28 cellular contexts compared by ENCODE assay signal in the genomic region with DNA sequence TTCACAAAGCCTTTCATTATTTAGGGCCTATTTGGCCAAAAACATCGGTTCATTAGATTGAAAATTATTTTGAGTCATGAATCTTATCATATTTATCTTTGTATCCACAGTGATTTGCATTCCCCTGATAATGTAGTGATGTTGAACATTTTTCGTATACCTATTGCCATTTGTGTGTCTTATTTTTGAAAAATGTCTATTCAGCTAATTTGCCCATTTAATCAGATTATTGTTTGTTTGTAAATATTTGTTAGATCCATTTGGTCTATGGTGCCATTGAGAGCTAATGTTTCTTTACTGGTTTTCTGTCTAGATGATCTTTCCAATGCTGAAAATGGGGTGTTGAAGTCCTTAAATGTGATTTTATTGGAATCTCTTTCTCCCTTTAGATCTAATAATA.
"Had no signal": no experiment of that assay in that cellular context is flagged by ENCODE, and none has a peak within 500 bp of the region (broad histone marks: within the 10 kb centered on the region; RNA-seq: fewer than 3 reads in every experiment).

No MANE protein-coding gene starts in this region.

- H3K4me1 ChIP-seq: neural progenitor cell, parathyroid adenoma, psoas muscle, stomach, thyroid gland, tibial nerve, upper lobe of right lung, uterus had no signal

- H3K27me3 ChIP-seq: neural progenitor cell, ovary, stomach, thyroid gland, tibial nerve, upper lobe of right lung, uterus had no signal

- H3K36me3 Mint-ChIP-seq: naive thymus-derived CD4-positive, alpha-beta T cell; neural progenitor cell; stimulated activated effector memory CD8-positive, alpha-beta T cell treated with anti-CD3 and anti-CD28 coated beads, Interleukin-12 subunit alpha, Interleukin-12 subunit beta, amount 100 ng/mL, for 72 hours; stimulated activated naive B cell treated with anti-CD40 and anti-IgM and Interleukin-4, amounts not matched to agents 10 μg/mL and 1 μg/mL and 100 μg/mL, for 72 hours; type B pancreatic cell had no signal

- H3K36me3 ChIP-seq: neural progenitor cell, ovary, stomach, thoracic aorta, thyroid gland, tibial nerve, upper lobe of right lung, uterus had no signal

- H3K4me3 Mint-ChIP-seq: naive thymus-derived CD4-positive, alpha-beta T cell; natural killer cell; nephron; neural progenitor cell; stimulated activated effector memory CD8-positive, alpha-beta T cell treated with anti-CD3 and anti-CD28 coated beads, Interleukin-12 subunit alpha, Interleukin-12 subunit beta, amount 100 ng/mL, for 72 hours; stimulated activated naive B cell treated with anti-CD40 and anti-IgM and Interleukin-4, amounts not matched to agents 10 μg/mL and 1 μg/mL and 100 μg/mL, for 72 hours; stimulated activated naive CD8-positive, alpha-beta T cell treated with anti-CD3 and anti-CD28 coated beads, Interleukin-15, Interleukin-2, amounts not matched to agents 100 ng/mL and 50 ng/mL, for 24 hours; type B pancreatic cell had no signal

- H3K27ac Mint-ChIP-seq: naive thymus-derived CD4-positive, alpha-beta T cell; natural killer cell; nephron; neural progenitor cell; progenitor cell of endocrine pancreas; stimulated activated effector memory CD8-positive, alpha-beta T cell treated with anti-CD3 and anti-CD28 coated beads, Interleukin-12 subunit alpha, Interleukin-12 subunit beta, amount 100 ng/mL, for 72 hours; stimulated activated naive B cell treated with anti-CD40 and anti-IgM and Interleukin-4, amounts not matched to agents 10 μg/mL and 1 μg/mL and 100 μg/mL, for 72 hours; stimulated activated naive CD8-positive, alpha-beta T cell treated with anti-CD3 and anti-CD28 coated beads, Interleukin-15, Interleukin-2, amounts not matched to agents 100 ng/mL and 50 ng/mL, for 24 hours; type B pancreatic cell had no signal

- H3K4me3 ChIP-seq: neural progenitor cell, ovary, psoas muscle, skin epidermis, stomach, thoracic aorta, thyroid gland, tibial nerve, upper lobe of right lung, uterus had no signal

- H3K9ac ChIP-seq: neural progenitor cell, parathyroid adenoma had no signal

- H3K9me3 ChIP-seq: ovary, psoas muscle, thoracic aorta, thyroid gland, upper lobe of right lung, uterus had no signal

- H3K4me1 Mint-ChIP-seq: naive thymus-derived CD4-positive, alpha-beta T cell; natural killer cell; nephron; neural progenitor cell; stimulated activated effector memory CD8-positive, alpha-beta T cell treated with anti-CD3 and anti-CD28 coated beads, Interleukin-12 subunit alpha, Interleukin-12 subunit beta, amount 100 ng/mL, for 72 hours; stimulated activated naive B cell treated with anti-CD40 and anti-IgM and Interleukin-4, amounts not matched to agents 10 μg/mL and 1 μg/mL and 100 μg/mL, for 72 hours had no signal

- H3K27ac ChIP-seq: neural progenitor cell, ovary, parathyroid adenoma, psoas muscle, skin epidermis, stomach, thoracic aorta, thyroid gland, tibial nerve, upper lobe of right lung, uterus had no signal

- H3K79me2 ChIP-seq: parathyroid adenoma had no signal

- DNase-seq: naive thymus-derived CD4-positive, alpha-beta T cell; natural killer cell; occipital lobe; ovary; posterior cingulate gyrus; psoas muscle; right cardiac atrium; stimulated activated CD4-positive, alpha-beta T cell treated with anti-CD3 and anti-CD28 coated beads, Interleukin-15, amount 100 ng/mL, for 24 hours; stimulated activated CD4-positive, alpha-beta T cell treated with anti-CD3 and anti-CD28 coated beads, Interleukin-2, amount 100 ng/mL, for 24 hours; stimulated activated CD4-positive, alpha-beta T cell treated with anti-CD3 and anti-CD28 coated beads, Interleukin-2, amount 100 ng/mL, for 48 hours; stimulated activated CD4-positive, alpha-beta T cell treated with anti-CD3 and anti-CD28 coated beads, Interleukin-4, amount 100 ng/mL, for 24 hours; stimulated activated naive B cell treated with anti-CD40 and anti-IgM and Interleukin-4, amounts not matched to agents 10 μg/mL and 1 μg/mL and 100 μg/mL, for 72 hours; stimulated activated naive CD4-positive, alpha-beta T cell treated with Interleukin-2 at 50 U/mL for 16 hours; stomach; thyroid gland; upper lobe of right lung; uterus had no signal

- H3K4me2 ChIP-seq: neural progenitor cell had no signal

- H3K27me3 Mint-ChIP-seq: naive thymus-derived CD4-positive, alpha-beta T cell; progenitor cell of endocrine pancreas; stimulated activated naive B cell treated with anti-CD40 and anti-IgM and Interleukin-4, amounts not matched to agents 10 μg/mL and 1 μg/mL and 100 μg/mL, for 72 hours; stimulated activated naive CD8-positive, alpha-beta T cell treated with anti-CD3 and anti-CD28 coated beads, Interleukin-15, Interleukin-2, amounts not matched to agents 100 ng/mL and 50 ng/mL, for 24 hours; type B pancreatic cell had no signal

- ATAC-seq: naive thymus-derived CD4-positive, alpha-beta T cell; natural killer cell; psoas muscle; right cardiac atrium; sciatic nerve; stimulated activated effector memory CD8-positive, alpha-beta T cell treated with anti-CD3 and anti-CD28 coated beads, Interleukin-12 subunit alpha, Interleukin-12 subunit beta, amount 100 ng/mL, for 72 hours; stimulated activated naive B cell treated with anti-CD40 and anti-IgM and Interleukin-4, amounts not matched to agents 10 μg/mL and 1 μg/mL and 100 μg/mL, for 72 hours; upper lobe of right lung had no signal

- H2AFZ ChIP-seq: neural progenitor cell, parathyroid adenoma had no signal
